Comparison of ENCODE assay signal across 2 cellular contexts in genomic region chr1:28436211-28436769, GRCh38.
TF ChIP-seq lines count a peak whose summit lies in the region.

No MANE protein-coding gene starts in this region.

TF ChIP-seq in SK-N-SH, 30 proteins besides CTCF, POLR2A, EP300 and RAD21:
- TF ChIP-seq ZBTB33 (IDR thresholded peaks at IDR 0.05; ENCODE audit: borderline replicate concordance, low read depth): no peak
- no peak for TF ChIP-seq TEAD4 (IDR thresholded peaks at IDR 0.05; ENCODE audit: borderline replicate concordance, insufficient read depth)
- no peak for TF ChIP-seq GATA2 (CRISPR knock-in tag; IDR thresholded peaks at IDR 0.05)
- TF ChIP-seq RCOR1 (IDR thresholded peaks at IDR 0.05; ENCODE audit: low read length): no peak
- TF ChIP-seq TAF1 (IDR thresholded peaks at IDR 0.05; ENCODE audit: borderline replicate concordance, low read depth, low read length): no peak
- no peak for TF ChIP-seq FOXM1 (IDR thresholded peaks at IDR 0.05; ENCODE audit: low read depth)
- TF ChIP-seq NRF1 (IDR thresholded peaks at IDR 0.05; ENCODE audit: low read depth, low read length): no peak
- TF ChIP-seq, protein P1, sequence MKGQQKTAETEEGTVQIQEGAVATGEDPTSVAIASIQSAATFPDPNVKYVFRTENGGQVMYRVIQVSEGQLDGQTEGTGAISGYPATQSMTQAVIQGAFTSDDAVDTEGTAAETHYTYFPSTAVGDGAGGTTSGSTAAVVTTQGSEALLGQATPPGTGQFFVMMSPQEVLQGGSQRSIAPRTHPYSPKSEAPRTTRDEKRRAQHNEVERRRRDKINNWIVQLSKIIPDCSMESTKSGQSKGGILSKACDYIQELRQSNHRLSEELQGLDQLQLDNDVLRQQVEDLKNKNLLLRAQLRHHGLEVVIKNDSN (IDR thresholded peaks at IDR 0.05; ENCODE audit: borderline replicate concordance, low read depth): no peak
- TF ChIP-seq YY1 (IDR thresholded peaks at IDR 0.05; ENCODE audit: low read depth): no peak
- no peak for TF ChIP-seq RXRA (IDR thresholded peaks at IDR 0.05; ENCODE audit: borderline replicate concordance, low read depth)
- TF ChIP-seq JUND (IDR thresholded peaks at IDR 0.05): no peak
- TF ChIP-seq SMC3 (IDR thresholded peaks at IDR 0.05; ENCODE audit: low read depth, low read length): no peak
- TF ChIP-seq, protein P2, sequence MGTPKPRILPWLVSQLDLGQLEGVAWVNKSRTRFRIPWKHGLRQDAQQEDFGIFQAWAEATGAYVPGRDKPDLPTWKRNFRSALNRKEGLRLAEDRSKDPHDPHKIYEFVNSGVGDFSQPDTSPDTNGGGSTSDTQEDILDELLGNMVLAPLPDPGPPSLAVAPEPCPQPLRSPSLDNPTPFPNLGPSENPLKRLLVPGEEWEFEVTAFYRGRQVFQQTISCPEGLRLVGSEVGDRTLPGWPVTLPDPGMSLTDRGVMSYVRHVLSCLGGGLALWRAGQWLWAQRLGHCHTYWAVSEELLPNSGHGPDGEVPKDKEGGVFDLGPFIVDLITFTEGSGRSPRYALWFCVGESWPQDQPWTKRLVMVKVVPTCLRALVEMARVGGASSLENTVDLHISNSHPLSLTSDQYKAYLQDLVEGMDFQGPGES (IDR thresholded peaks at IDR 0.05; ENCODE audit: low read depth, low read length): no peak
- no peak for TF ChIP-seq GABPA (IDR thresholded peaks at IDR 0.05; ENCODE audit: low read depth)
- TF ChIP-seq, protein P3, sequence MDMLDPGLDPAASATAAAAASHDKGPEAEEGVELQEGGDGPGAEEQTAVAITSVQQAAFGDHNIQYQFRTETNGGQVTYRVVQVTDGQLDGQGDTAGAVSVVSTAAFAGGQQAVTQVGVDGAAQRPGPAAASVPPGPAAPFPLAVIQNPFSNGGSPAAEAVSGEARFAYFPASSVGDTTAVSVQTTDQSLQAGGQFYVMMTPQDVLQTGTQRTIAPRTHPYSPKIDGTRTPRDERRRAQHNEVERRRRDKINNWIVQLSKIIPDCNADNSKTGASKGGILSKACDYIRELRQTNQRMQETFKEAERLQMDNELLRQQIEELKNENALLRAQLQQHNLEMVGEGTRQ (IDR thresholded peaks at IDR 0.05; ENCODE audit: borderline replicate concordance, low read depth, low read length): no peak
- TF ChIP-seq, protein P4, sequence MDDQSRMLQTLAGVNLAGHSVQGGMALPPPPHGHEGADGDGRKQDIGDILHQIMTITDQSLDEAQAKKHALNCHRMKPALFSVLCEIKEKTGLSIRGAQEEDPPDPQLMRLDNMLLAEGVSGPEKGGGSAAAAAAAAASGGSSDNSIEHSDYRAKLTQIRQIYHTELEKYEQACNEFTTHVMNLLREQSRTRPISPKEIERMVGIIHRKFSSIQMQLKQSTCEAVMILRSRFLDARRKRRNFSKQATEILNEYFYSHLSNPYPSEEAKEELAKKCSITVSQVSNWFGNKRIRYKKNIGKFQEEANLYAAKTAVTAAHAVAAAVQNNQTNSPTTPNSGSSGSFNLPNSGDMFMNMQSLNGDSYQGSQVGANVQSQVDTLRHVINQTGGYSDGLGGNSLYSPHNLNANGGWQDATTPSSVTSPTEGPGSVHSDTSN (IDR thresholded peaks at IDR 0.05): no peak
- no peak for TF ChIP-seq FOXJ3 (CRISPR knock-in tag; IDR thresholded peaks at IDR 0.05)

TF ChIP-seq in SK-N-SH treated with all-trans-retinoic acid at 6 μM for 48 hours, 23 proteins besides CTCF, POLR2A, EP300 and RAD21:
- no peak for TF ChIP-seq TSHZ2 (CRISPR knock-in tag; IDR thresholded peaks at IDR 0.05)
- TF ChIP-seq ZNF70 (CRISPR knock-in tag; IDR thresholded peaks at IDR 0.05): no peak
- no peak for TF ChIP-seq ZNF8 (CRISPR knock-in tag; IDR thresholded peaks at IDR 0.05)
- no peak for TF ChIP-seq PATZ1 (CRISPR knock-in tag; IDR thresholded peaks at IDR 0.05; ENCODE audit: borderline replicate concordance)
- TF ChIP-seq ZNF565 (CRISPR knock-in tag; conservative IDR thresholded peaks at IDR 0.05; ENCODE audit: low read depth): no peak
- no peak for TF ChIP-seq BACH2 (CRISPR knock-in tag; IDR thresholded peaks at IDR 0.05; ENCODE audit: borderline replicate concordance)
- TF ChIP-seq ESRRG (CRISPR knock-in tag; IDR thresholded peaks at IDR 0.05): no peak
- no peak for TF ChIP-seq GLIS3 (CRISPR knock-in tag; IDR thresholded peaks at IDR 0.05)
- TF ChIP-seq ZFP3 (CRISPR knock-in tag; IDR thresholded peaks at IDR 0.05): no peak
- no peak for TF ChIP-seq PPARA (CRISPR knock-in tag; IDR thresholded peaks at IDR 0.05; ENCODE audit: borderline replicate concordance)
